In genomic region chr6:18424201-18424600, GRCh38 we compare ENCODE assay signal across 26 cellular contexts.
"Had no signal": no experiment of that assay in that cellular context is flagged by ENCODE, and none has a peak within 500 bp of the region (broad histone marks: within the 10 kb centered on the region; RNA-seq: fewer than 3 reads in every experiment).

No MANE protein-coding gene starts in this region.

- H3K27ac ChIP-seq: heart left ventricle, left ventricle myocardium inferior, pancreas, prostate gland, stomach, tibial artery, uterus, WERI-Rb-1 had no signal

- DNase-seq: activated CD4-positive, alpha-beta T cell treated with anti-CD3 and anti-CD28 coated beads, Interleukin-2, amount 50 U/mL, for 1 hour; activated CD4-positive, CD25-positive, alpha-beta regulatory T cell treated with anti-CD3 and anti-CD28 coated beads, Interleukin-2, amount 50 U/mL, for 72 hours; activated CD8-positive, alpha-beta T cell treated with anti-CD3 and anti-CD28 coated beads for 36 hours; activated gamma-delta T cell treated with Interleukin-2 at 50 U/mL for 16 hours; activated naive CD4-positive, alpha-beta T cell treated with anti-CD3 and anti-CD28 coated beads, Interleukin-2, amount 50 U/mL, for 16 hours; activated T-cell treated with anti-CD3 and anti-CD28 coated beads, Interleukin-2, amount 50 U/mL, for 4 hours; amniotic stem cell; central memory CD4-positive, alpha-beta T cell; foreskin fibroblast; heart left ventricle; hypothalamus; kidney glomerular epithelial cell; left ventricle myocardium inferior; naive B cell; nephron progenitor cell; pancreas; stimulated activated CD4-positive, alpha-beta T cell treated with anti-CD3 and anti-CD28 coated beads, Interleukin-1b, Interleukin-23, amount 100 ng/mL, for 48 hours; stimulated activated naive B cell treated with anti-CD40 and anti-IgM and Interleukin-4, amounts not matched to agents 10 μg/mL and 1 μg/mL and 100 μg/mL, for 72 hours; stomach; T-helper 17 cell; T1000; tibial artery; uterus; WERI-Rb-1 had no signal

- H3K4me1 ChIP-seq: pancreas, uterus had no signal

- H3K4me2 ChIP-seq: smooth muscle cell had no signal

- H3K36me3 ChIP-seq: pancreas, prostate gland, tibial artery, uterus, WERI-Rb-1 had no signal

- H3K4me3 ChIP-seq: heart left ventricle, left ventricle myocardium inferior, pancreas, prostate gland, smooth muscle cell, stomach, tibial artery, uterus had no signal

- H3K9me3 ChIP-seq: heart left ventricle, left ventricle myocardium inferior, pancreas, prostate gland, stomach, tibial artery, uterus had no signal

- H3K27me3 ChIP-seq: heart left ventricle, pancreas, stomach, tibial artery, uterus had no signal
